Comparison of ENCODE assay signal across 35 cellular contexts in the genomic region with DNA sequence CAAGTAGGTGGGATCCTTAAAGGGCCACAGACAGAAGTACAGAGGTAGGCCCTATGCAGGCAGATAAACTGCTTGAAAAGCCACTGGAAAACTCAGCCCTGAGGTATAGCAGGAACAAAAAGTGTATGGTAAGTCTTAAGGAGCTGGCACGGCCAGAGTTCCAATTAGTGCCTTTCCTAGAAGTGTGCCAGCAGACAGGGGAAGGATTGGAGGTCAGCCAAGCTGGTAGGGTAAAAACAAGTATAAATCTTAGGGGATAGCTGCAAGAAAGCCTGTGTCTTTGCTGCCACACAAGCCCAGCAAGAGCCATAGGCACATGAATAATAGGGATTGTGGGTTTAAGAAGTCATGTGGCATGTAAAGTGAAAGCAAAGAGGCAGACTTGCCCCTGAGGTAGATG.
"Had no signal": no experiment of that assay in that cellular context is flagged by ENCODE, and none has a peak within 500 bp of the region (broad histone marks: within the 10 kb centered on the region; RNA-seq: fewer than 3 reads in every experiment).

No MANE protein-coding gene starts in this region.

- H3K4me3 ChIP-seq: ascending aorta, body of pancreas, breast epithelium, K562, Peyer's patch had no signal

- H3K9me3 ChIP-seq: ascending aorta, body of pancreas, breast epithelium, Peyer's patch had no signal

- H3K36me3 ChIP-seq: ascending aorta, breast epithelium, Peyer's patch, WERI-Rb-1 had no signal

- H3K27ac ChIP-seq: ascending aorta, body of pancreas, breast epithelium, Peyer's patch, RWPE1, WERI-Rb-1 had no signal

- ATAC-seq: activated CD8-positive, alpha-beta memory T cell treated with anti-CD3 and anti-CD28 coated beads, Interleukin-2, amount 10 ng/mL, durations not matched to agents 7 days and 5 days; activated naive CD8-positive, alpha-beta T cell treated with anti-CD3 and anti-CD28 coated beads, Interleukin-2, amount 50 U/mL, for 24 hours; body of pancreas; K562; PC-3; Right ventricle myocardium inferior had no signal

- DNase-seq: activated CD4-positive, alpha-beta memory T cell treated with anti-CD3 and anti-CD28 coated beads, Interleukin-2, amount 10 ng/mL, durations not matched to agents 7 days and 5 days; activated CD4-positive, alpha-beta T cell treated with anti-CD3 and anti-CD28 coated beads for 1 hour; activated CD4-positive, alpha-beta T cell treated with anti-CD3 and anti-CD28 coated beads for 48 hours; activated CD4-positive, CD25-positive, alpha-beta regulatory T cell; activated CD8-positive, alpha-beta memory T cell treated with anti-CD3 and anti-CD28 coated beads for 24 hours; activated CD8-positive, alpha-beta memory T cell treated with anti-CD3 and anti-CD28 coated beads, Interleukin-2, amount 10 ng/mL, durations not matched to agents 7 days and 5 days; activated CD8-positive, alpha-beta memory T cell treated with anti-CD3 and anti-CD28 coated beads, Interleukin-2, amount 50 U/mL, for 48 hours; activated effector memory CD4-positive, alpha-beta T cell treated with Interleukin-2 at 50 U/mL for 16 hours; activated naive CD4-positive, alpha-beta T cell treated with anti-CD3 and anti-CD28 coated beads, Interleukin-2, amount 10 ng/mL, durations not matched to agents 7 days and 5 days; activated naive CD8-positive, alpha-beta T cell treated with anti-CD3 and anti-CD28 coated beads, Interleukin-2, amount 50 U/mL, for 24 hours; activated T-cell treated with anti-CD3 and anti-CD28 coated beads, Interleukin-2, amount 50 U/mL, for 48 hours; body of pancreas; NCI-H1048; NCI-H1417; NCI-H187; NCI-H2029 treated with DMSO at 0.1 percent for 48 hours; NCI-H2107; NCI-H226; NCI-H446 treated with DMSO at 0.1 percent for 48 hours; NCI-H524; NCI-H69; NCI-H82; PC-3; Peyer's patch; SIG-M5; SW 1271; T-helper 1 cell; T-helper 2 cell; T-helper 9 cell; WERI-Rb-1 had no signal

- H3K4me1 ChIP-seq: ascending aorta, body of pancreas, breast epithelium, Peyer's patch had no signal

- H3K27me3 ChIP-seq: ascending aorta, body of pancreas, breast epithelium, Peyer's patch had no signal
